12 cellular contexts compared by ENCODE assay signal in genomic region chr22:41442240-41442792, GRCh38. TPM values are rescaled to one million over a fixed set of nuclear protein-coding genes. Genes with fewer than 3 reads are reported as not detected.
DNase-seq lines count a peak whose midpoint lies in the region; ATAC-seq, FAIRE-seq and TF ChIP-seq lines count a peak whose summit lies in the region.
"Had no signal": no experiment of that assay in that cellular context is flagged by ENCODE, and none has a peak within 500 bp of the region (broad histone marks: within the 10 kb centered on the region; RNA-seq: fewer than 3 reads in every experiment).

No MANE protein-coding gene starts in this region.

- H3K4me2 ChIP-seq in GM12878 (ENCODE audit: control insufficient read depth, insufficient read depth) = peak overlapping the region; percentile 19; the same call in 1 of the 2 replicates

- intact Hi-C loops in left ventricle myocardium superior (cut with micrococcal nuclease) (no loop called here), GM12878 (cut with micrococcal nuclease; ENCODE audit: unreplicated experiment) (no loop called here), natural killer cell (cut with micrococcal nuclease) (no loop called here)

- peaks cover 25 to 43% of the 10 kb centered on the region in 2 donors for H3K4me1 Mint-ChIP-seq in natural killer cell

- TF ChIP-seq RAD21 in GM12878 (IDR thresholded peaks at IDR 0.05; ENCODE audit: insufficient read depth, low read depth, low read length) = no peak

- DNase-seq in right atrium auricular region (ENCODE audit: low spot score) (no peak), left ventricle myocardium superior (no peak), GM12878 (ENCODE audit: low read depth, low spot score) (no peak), natural killer cell (no peak), SKM-1 (lab: John Stamatoyannopoulos, UW; ENCODE audit: unreplicated experiment) (no peak), kidney tubule cell (ENCODE audit: low spot score) (no peak), hepatic stellate cell (ENCODE audit: low spot score) (no peak)
- DNase-seq: naive B cell; stimulated activated naive CD4-positive, alpha-beta T cell; T-helper 2 cell had no signal

- ATAC-seq in left ventricle myocardium superior (no peak), GM12878 (no peak), natural killer cell (no peak), HG02610 (IDR thresholded peaks at IDR 0.05; ENCODE audit: unreplicated experiment) (no peak)

- H3K27ac Mint-ChIP-seq in natural killer cell = peak overlapping the region; percentile 36 to 69

- no peaks in the 10 kb centered on the region for H3K9me3 ChIP-seq in right atrium auricular region
- no peaks in the 10 kb centered on the region for H3K9me3 ChIP-seq in GM12878 (replicated peaks; ENCODE audit: control insufficient read depth, insufficient read depth, low read length)
- H3K9me3 ChIP-seq: breast epithelium had no signal

- TF ChIP-seq CTCF in right atrium auricular region (IDR thresholded peaks at IDR 0.05) (no peak), GM12878 (IDR thresholded peaks at IDR 0.05 in 2 of 3, conservative IDR thresholded peaks at IDR 0.05 in 1 of 3; ENCODE audit: control insufficient read depth in 2 of 3, extremely low read depth in 1 of 3, insufficient read depth in 1 of 3, low read depth in 3 of 3, low read length in 3 of 3) (no peak), natural killer cell (IDR thresholded peaks at IDR 0.05) (no peak)

- TF ChIP-seq EP300 in GM12878 (IDR thresholded peaks at IDR 0.05; ENCODE audit: borderline replicate concordance in 1 of 2, control insufficient read depth in 1 of 2, low read depth in 2 of 2, low read length in 2 of 2) = no peak

- peaks cover 8% of the 10 kb centered on the region; the same call in 1 of the 2 replicates for H4K20me1 ChIP-seq in GM12878 (ENCODE audit: control insufficient read depth, insufficient read depth)

- H3K27ac ChIP-seq in right atrium auricular region (peak overlapping the region; percentile 99 to 100), GM12878 (ENCODE audit: control insufficient read depth, insufficient read depth) (no peak overlapping the region)

- peaks cover 32% of the 10 kb centered on the region for H3K36me3 ChIP-seq in right atrium auricular region
- H3K36me3 ChIP-seq in GM12878 (ENCODE audit: control insufficient read depth in 2 of 2, insufficient read depth in 2 of 2, low read length in 1 of 2) = peaks cover 0 to 10% of the 10 kb centered on the region in 2 experiments; a peak in 2 of 4 replicates
- H3K36me3 ChIP-seq: breast epithelium had no signal

- H3K4me1 ChIP-seq in right atrium auricular region (peaks cover 0 to 52% of the 10 kb centered on the region in 2 donors), GM12878 (ENCODE audit: control insufficient read depth, insufficient read depth, low read length) (peaks cover 4% of the 10 kb centered on the region; the same call in 1 of the 2 replicates)
- H3K4me1 ChIP-seq: breast epithelium had no signal

- RAD21 ChIA-PET in GM12878 (lab: Charles Lee; ENCODE audit: unreplicated experiment) = interaction anchor here (1.4 kb wide), 1 partner anchor 31 kb away, joined by 5 read pairs; no protein-coding TSS in a partner anchor

- TSS peak; percentile 3 for BruUV-seq in GM12878 (replicated peaks; lab: Mats Ljungman, UMichigan)

- no peak overlapping the region for H2AFZ ChIP-seq in GM12878 (ENCODE audit: control insufficient read depth, low read depth, low read length)

- TF ChIP-seq POLR2A in GM12878 (IDR thresholded peaks at IDR 0.05; ENCODE audit: low read depth, low read length) = no peak

- H3K9ac ChIP-seq in GM12878 (ENCODE audit: control insufficient read depth, insufficient read depth, low read length) = no peak overlapping the region

- CTCF ChIA-PET in GM12878 (lab: Yijun Ruan, JAX) = interaction anchor here (0.7 to 4.3 kb wide), 5 partner anchors 16 to 75 kb away, joined by 3 to 26 read pairs (median 4); no protein-coding TSS in a partner anchor

- no peaks in the 10 kb centered on the region for H3K36me3 Mint-ChIP-seq in natural killer cell
- H3K36me3 Mint-ChIP-seq: naive B cell had no signal

- H3K79me2 ChIP-seq in GM12878 (ENCODE audit: control insufficient read depth, insufficient read depth, low read length) = peaks cover 69% of the 10 kb centered on the region

- no peak for FAIRE-seq in GM12878 (lab: Jason Lieb, UNC)

- peak overlapping the region; percentile 76 for H3K4me3 Mint-ChIP-seq in natural killer cell

- in situ Hi-C loops in GM12878 (cut with MboI) = no loop called here

- H3K27me3 Mint-ChIP-seq in natural killer cell (ENCODE audit: low read depth in 2 of 2) = no peaks in the 10 kb centered on the region
- H3K27me3 Mint-ChIP-seq: naive B cell had no signal

- no peaks in the 10 kb centered on the region for H3K9me3 Mint-ChIP-seq in natural killer cell
- H3K9me3 Mint-ChIP-seq: naive B cell had no signal

- H3K27me3 ChIP-seq in right atrium auricular region (no peaks in the 10 kb centered on the region), GM12878 (replicated peaks in 1 of 2; ENCODE audit: control insufficient read depth in 2 of 2, insufficient read depth in 2 of 2, low read length in 1 of 2) (no peaks in the 10 kb centered on the region)
- H3K27me3 ChIP-seq: breast epithelium had no signal

- SMC1A ChIA-PET in GM12878 (lab: Charles Lee; ENCODE audit: uncharacterized antibody, unreplicated experiment) = interaction anchor here (0.8 to 1.4 kb wide), 5 partner anchors 22 to 78 kb away, joined by 3 to 5 read pairs (median 3); no protein-coding TSS in a partner anchor

- POLR2A ChIA-PET in GM12878 (lab: Charles Lee) = interaction anchor here (0.9 to 1.5 kb wide), 2 partner anchors 16 to 26 kb away, joined by 3 to 6 read pairs; partner anchors contain the start of genes ACO2 and PHF5A

- WGBS in GM12878 (ENCODE audit: insufficient coverage, insufficient replicate concordance, low lambda C conversion rate, missing lambda C conversion rate) = 50% methylated on average over 2 of the region's 2 CpGs

- H3K4me3 ChIP-seq in right atrium auricular region (no peak overlapping the region), GM12878 (no peak overlapping the region)

RNA-seq across cellular contexts. Expression of gene TOB2, which starts 4.3 kb away (rescaled TPM):
- total RNA-seq in right atrium auricular region = 10 to 100 TPM; 49.1 to 55.3 TPM
- 71.8 TPM for total RNA-seq in left ventricle myocardium superior
- total RNA-seq in GM12878 (2013; cell fraction: nucleolus; rRNA removed) = 15.1 and 15.4 TPM in 2 replicates
- total RNA-seq in GM12878 (2014; rRNA removed) = 15.9 and 18.2 TPM in 2 replicates
- total RNA-seq in GM12878 (2014; rRNA removed; fragmentation: Illumina TruSeq; extraction: Trizol) = 10.7 and 12.2 TPM in 2 replicates
- total RNA-seq in GM12878 (2021) = 30.6 and 32.0 TPM in 2 replicates
- 6.7 TPM for polyA plus RNA-seq in GM12878 (2011; ENCODE audit: low read depth)
- 4.4 and 10.3 TPM in 2 replicates for polyA plus RNA-seq in GM12878 (2011; rRNA removed)
- 11.9 and 14.1 TPM in 2 replicates for polyA plus RNA-seq in GM12878 (2011; cell fraction: cytosol; rRNA removed)
- polyA plus RNA-seq in GM12878 (2011; cell fraction: nucleus; rRNA removed) = 10.6 and 15.2 TPM in 2 replicates
- polyA plus RNA-seq in GM12878 (2012) = 13.7 and 17.0 TPM in 2 replicates
- polyA plus RNA-seq in GM12878 (2014; fragmentation: Illumina TruSeq; extraction: Trizol) = 11.0 and 17.6 TPM in 2 replicates
- 10 to 100 TPM in 1 of 2 experiments, 1 to 10 TPM in 1; 4.5 to 11.1 TPM for polyA plus RNA-seq in GM12878 (2014; fragmentation: Nextera tagmentation; extraction: Ambion mirVana)
- polyA plus RNA-seq in GM12878 (2014; rRNA removed) = 12.7 and 16.9 TPM in 2 replicates
- polyA plus RNA-seq in GM12878 (2016; fragmentation: Nextera tagmentation; extraction: Ambion mirVana) = 10 to 100 TPM; 19.4 to 19.6 TPM
- polyA minus RNA-seq in GM12878 (2011; rRNA and poly(A)+ RNA removed) = 9.7 and 11.9 TPM in 2 replicates
- polyA minus RNA-seq in GM12878 (2011; cell fraction: cytosol; rRNA and poly(A)+ RNA removed) = 8.4 and 10.3 TPM in 2 replicates
- polyA minus RNA-seq in GM12878 (2011; cell fraction: nucleus; rRNA and poly(A)+ RNA removed) = 3.5 and 5.8 TPM in 2 replicates
- total RNA-seq in natural killer cell = 10 to 100 TPM; 26.4 to 42.2 (median 32.6) TPM

RNA-seq across cellular contexts. Expression of gene PHF5A, which starts 26.2 kb away (rescaled TPM):
- total RNA-seq in right atrium auricular region = 10 to 100 TPM; 19.3 to 23.5 TPM
- total RNA-seq in left ventricle myocardium superior = 20.2 TPM
- 6.6 and 7.7 TPM in 2 replicates for total RNA-seq in GM12878 (2013; cell fraction: nucleolus; rRNA removed)
- total RNA-seq in GM12878 (2014; rRNA removed) = 81.4 and 99.9 TPM in 2 replicates
- total RNA-seq in GM12878 (2014; rRNA removed; fragmentation: Illumina TruSeq; extraction: Trizol) = 85.5 and 86.8 TPM in 2 replicates
- 64.2 and 64.8 TPM in 2 replicates for total RNA-seq in GM12878 (2021)
- polyA plus RNA-seq in GM12878 (2011; ENCODE audit: low read depth) = 38.8 TPM
- 96.7 and 99.4 TPM in 2 replicates for polyA plus RNA-seq in GM12878 (2011; rRNA removed)
- 63.8 and 68.0 TPM in 2 replicates for polyA plus RNA-seq in GM12878 (2011; cell fraction: cytosol; rRNA removed)
- 36.7 and 44.3 TPM in 2 replicates for polyA plus RNA-seq in GM12878 (2011; cell fraction: nucleus; rRNA removed)
- 30.5 and 37.3 TPM in 2 replicates for polyA plus RNA-seq in GM12878 (2012)
- polyA plus RNA-seq in GM12878 (2014; fragmentation: Illumina TruSeq; extraction: Trizol) = 91.7 and 101 TPM in 2 replicates
- 10 to 100 TPM; 40.5 to 77.0 TPM for polyA plus RNA-seq in GM12878 (2014; fragmentation: Nextera tagmentation; extraction: Ambion mirVana)
- polyA plus RNA-seq in GM12878 (2014; rRNA removed) = 97.6 and 115 TPM in 2 replicates
- polyA plus RNA-seq in GM12878 (2016; fragmentation: Nextera tagmentation; extraction: Ambion mirVana) = 10 to 100 TPM; 51.5 to 52.4 TPM
- polyA minus RNA-seq in GM12878 (2011; rRNA and poly(A)+ RNA removed) = 34.6 and 35.7 TPM in 2 replicates
- polyA minus RNA-seq in GM12878 (2011; cell fraction: cytosol; rRNA and poly(A)+ RNA removed) = 8.1 and 11.6 TPM in 2 replicates
- polyA minus RNA-seq in GM12878 (2011; cell fraction: nucleus; rRNA and poly(A)+ RNA removed) = 5.0 and 11.9 TPM in 2 replicates
- total RNA-seq in natural killer cell = 10 to 100 TPM; 31.8 to 41.8 (median 37.6) TPM

RNA-seq across cellular contexts. Expression of gene ACO2, which starts 26.6 kb away (rescaled TPM):
- total RNA-seq in right atrium auricular region (100 to 1,000 TPM; 447 to 604 TPM), left ventricle myocardium superior (887 TPM), GM12878 (2014; rRNA removed) (115 and 132 TPM in 2 replicates), GM12878 (2014; rRNA removed; fragmentation: Illumina TruSeq; extraction: Trizol) (63.2 and 69.0 TPM in 2 replicates), GM12878 (2021) (127 and 133 TPM in 2 replicates), natural killer cell (10 to 100 TPM; 77.9 to 99.8 (median 89.5) TPM)
- 78.7 and 86.2 TPM in 2 replicates for total RNA-seq in GM12878 (2013; cell fraction: nucleolus; rRNA removed)
- 48.7 TPM for polyA plus RNA-seq in GM12878 (2011; ENCODE audit: low read depth)
- polyA plus RNA-seq in GM12878 (2011; rRNA removed) (16.1 and 22.4 TPM in 2 replicates), GM12878 (2014; fragmentation: Illumina TruSeq; extraction: Trizol) (41.6 and 102 TPM in 2 replicates), GM12878 (2014; fragmentation: Nextera tagmentation; extraction: Ambion mirVana) (10 to 100 TPM; 21.4 to 22.3 TPM), GM12878 (2014; rRNA removed) (74.8 and 83.8 TPM in 2 replicates), GM12878 (2016; fragmentation: Nextera tagmentation; extraction: Ambion mirVana) (100 to 1,000 TPM; 211 to 214 TPM)
- polyA plus RNA-seq in GM12878 (2011; cell fraction: cytosol; rRNA removed) = 60.6 and 64.3 TPM in 2 replicates
- 355 and 367 TPM in 2 replicates for polyA plus RNA-seq in GM12878 (2011; cell fraction: nucleus; rRNA removed)
- polyA plus RNA-seq in GM12878 (2012) = 71.7 and 92.0 TPM in 2 replicates
- 23.3 and 35.4 TPM in 2 replicates for polyA minus RNA-seq in GM12878 (2011; rRNA and poly(A)+ RNA removed)
- 26.1 and 33.6 TPM in 2 replicates for polyA minus RNA-seq in GM12878 (2011; cell fraction: cytosol; rRNA and poly(A)+ RNA removed)
- 42.7 and 65.6 TPM in 2 replicates for polyA minus RNA-seq in GM12878 (2011; cell fraction: nucleus; rRNA and poly(A)+ RNA removed)
